In genomic region chr19:53503671-53504344, GRCh38 we compare ENCODE assay signal across 8 cellular contexts. TPM values are rescaled to one million over a fixed set of nuclear protein-coding genes. Genes with fewer than 3 reads are reported as not detected.
DNase-seq lines count a peak whose midpoint lies in the region; ATAC-seq, FAIRE-seq and TF ChIP-seq lines count a peak whose summit lies in the region.
"Not testable (repeated sequence)": the region's sequence is repeated elsewhere in the genome, so short reads cannot be mapped to it uniquely, and the experiment has no call there.

No MANE protein-coding gene starts in this region.

- H4K91ac ChIP-seq in neuronal stem cell (ENCODE audit: low read depth, low read length, poor library complexity): not testable (repeated sequence)

- not testable (repeated sequence) for H3K14ac ChIP-seq in neuronal stem cell (ENCODE audit: low read length)

- H3K4ac ChIP-seq in neuronal stem cell (ENCODE audit: low read length): not testable (repeated sequence)

- not testable (repeated sequence) for H4K8ac ChIP-seq in neuronal stem cell (ENCODE audit: low read depth, low read length)

- no CpG with 5 or more reads among the region's 14 CpGs for WGBS in neuronal stem cell (ENCODE audit: extremely low coverage in 2 of 2, insufficient read length in 2 of 2, insufficient replicate concordance in 1 of 2), 2 donors
- 8% methylated on average over 6 of the region's 14 CpGs; no CpG with 5 or more reads in 1 of the 2 donors for WGBS in upper lobe of left lung, 2 donors

- H3K79me1 ChIP-seq in neuronal stem cell (ENCODE audit: low read depth, low read length): not testable (repeated sequence)

- H3K18ac ChIP-seq in neuronal stem cell (ENCODE audit: low read length): not testable (repeated sequence)

- not testable (repeated sequence) for H2BK5ac ChIP-seq in neuronal stem cell (ENCODE audit: low read length)

- not testable (repeated sequence) for H2BK15ac ChIP-seq in neuronal stem cell (ENCODE audit: low read length)

- not testable (repeated sequence) for H3K4me3 Mint-ChIP-seq in astrocyte (ENCODE audit: unreplicated experiment)

- not testable (repeated sequence) for H4K20me1 ChIP-seq in DND-41 (ENCODE audit: insufficient read depth, low read length); astrocyte (ENCODE audit: insufficient read depth, low read length)

- H3K27me3 Mint-ChIP-seq in astrocyte (ENCODE audit: low read depth, unreplicated experiment): not testable (repeated sequence)

- H3K23ac ChIP-seq in neuronal stem cell (ENCODE audit: low read depth, low read length, poor library complexity): not testable (repeated sequence)

- H3K27me3 ChIP-seq in DND-41 (ENCODE audit: insufficient read depth, low read length, poor library complexity); astrocyte (ENCODE audit: insufficient read depth, low read length); neuronal stem cell (ENCODE audit: control insufficient read depth in 3 of 3, insufficient read depth in 3 of 3, low read depth in 1 of 3, low read length in 3 of 3); upper lobe of left lung: not testable (repeated sequence)

- TF ChIP-seq EP300 in upper lobe of left lung (IDR thresholded peaks at IDR 0.05): not testable (repeated sequence)

- not testable (repeated sequence) for H2AFZ ChIP-seq in DND-41 (ENCODE audit: low read depth, low read length); astrocyte (ENCODE audit: low read depth, low read length)
- peak overlapping the region; percentile 76 for H2AFZ ChIP-seq in neuronal stem cell (ENCODE audit: low read length)

- DNase-seq in DND-41; astrocyte (ENCODE audit: low read depth); neuronal stem cell (ENCODE audit: low spot score); upper lobe of left lung: not testable (repeated sequence)
- DNase-seq in NCI-H1417 (lab: John Stamatoyannopoulos, UW) (peak; percentile 17 to 70 (median 19)), NCI-H748 treated with DMSO at 0.1 percent for 48 hours (lab: John Stamatoyannopoulos, UW) (peak; percentile 55), head of caudate nucleus (peak in 25 of 42 donors; percentile 14 to 73 (median 36)), left kidney (ENCODE audit: low read depth, low spot score) (peak; percentile 27)

- H3K9me3 ChIP-seq in DND-41 (ENCODE audit: insufficient read depth, low read length, severe bottlenecking); astrocyte (ENCODE audit: insufficient read depth, low read depth, low read length); neuronal stem cell (replicated peaks in 1 of 2; ENCODE audit: control insufficient read depth in 2 of 2, insufficient read depth in 1 of 2, low read depth in 1 of 2, low read length in 2 of 2); upper lobe of left lung: not testable (repeated sequence)

- TF ChIP-seq CTCF in DND-41 (IDR thresholded peaks at IDR 0.05; ENCODE audit: borderline replicate concordance, extremely low read depth, low read length, poor library complexity, severe bottlenecking): peak; percentile 23
- TF ChIP-seq CTCF in astrocyte (IDR thresholded peaks at IDR 0.05; ENCODE audit: insufficient read depth, low read depth, low read length); upper lobe of left lung (IDR thresholded peaks at IDR 0.05): not testable (repeated sequence)

- H3K4me1 Mint-ChIP-seq in astrocyte (ENCODE audit: low read depth, unreplicated experiment): not testable (repeated sequence)

- H3K4me3 ChIP-seq in DND-41 (ENCODE audit: low read depth in 1 of 2, low read length in 2 of 2); astrocyte (ENCODE audit: insufficient read depth, low read depth, low read length); neuronal stem cell (ENCODE audit: low read length in 2 of 2): not testable (repeated sequence)
- peak overlapping the region in 1 of 4 donors; percentile 40 for H3K4me3 ChIP-seq in upper lobe of left lung

- H3K4me1 ChIP-seq in DND-41 (ENCODE audit: insufficient read depth, low read length); astrocyte (ENCODE audit: insufficient read depth, low read length); neuronal stem cell (ENCODE audit: control insufficient read depth in 2 of 2, insufficient read depth in 1 of 2, low read depth in 1 of 2, low read length in 2 of 2); upper lobe of left lung: not testable (repeated sequence)

- H3K79me2 ChIP-seq in DND-41 (ENCODE audit: insufficient read depth, low read length); astrocyte (ENCODE audit: insufficient read depth, low read length): not testable (repeated sequence)

- not testable (repeated sequence) for H3K27ac Mint-ChIP-seq in astrocyte (ENCODE audit: unreplicated experiment)

- H2BK120ac ChIP-seq in neuronal stem cell (ENCODE audit: low read depth, low read length): not testable (repeated sequence)

- not testable (repeated sequence) for ATAC-seq in DND-41 (ENCODE audit: insufficient read depth, low read depth)
- peak; percentile 21 to 65 for ATAC-seq in upper lobe of left lung (ENCODE audit: low FRiP score in 2 of 2)

- H2AK5ac ChIP-seq in neuronal stem cell (ENCODE audit: low read depth, low read length): not testable (repeated sequence)

- not testable (repeated sequence) for H3K9ac ChIP-seq in DND-41 (ENCODE audit: low read depth, low read length); astrocyte (ENCODE audit: low read length); neuronal stem cell (ENCODE audit: low read depth, low read length, poor library complexity)

- not testable (repeated sequence) for H3K36me3 ChIP-seq in DND-41 (ENCODE audit: insufficient read depth, low read length); astrocyte (ENCODE audit: insufficient read depth, low read length); neuronal stem cell (replicated peaks in 1 of 2; ENCODE audit: control insufficient read depth in 2 of 2, insufficient read depth in 2 of 2, low read length in 2 of 2); upper lobe of left lung

- intact Hi-C loops in head of caudate nucleus (cut with DNase I): not testable (repeated sequence)

- TF ChIP-seq POLR2A in upper lobe of left lung (IDR thresholded peaks at IDR 0.05): not testable (repeated sequence)

- H3K36me3 Mint-ChIP-seq in astrocyte (ENCODE audit: low read depth, unreplicated experiment): not testable (repeated sequence)

- not testable (repeated sequence) for H3K27ac ChIP-seq in DND-41 (ENCODE audit: low read length); astrocyte (ENCODE audit: low read depth, low read length); neuronal stem cell (replicated peaks; ENCODE audit: low read length)
- H3K27ac ChIP-seq in upper lobe of left lung: peak overlapping the region in 1 of 4 donors; percentile 30

- FAIRE-seq in astrocyte (lab: Jason Lieb, UNC): peak; percentile 58

- H3K9me3 Mint-ChIP-seq in astrocyte (ENCODE audit: unreplicated experiment): not testable (repeated sequence)

- H2BK12ac ChIP-seq in neuronal stem cell (ENCODE audit: low read length): not testable (repeated sequence)

- not testable (repeated sequence) for H3K4me2 ChIP-seq in DND-41 (ENCODE audit: insufficient read depth, low read length); astrocyte (ENCODE audit: low read length); neuronal stem cell (ENCODE audit: insufficient read depth, low read length, poor library complexity, severe bottlenecking)

RNA-seq across cellular contexts. Expression of gene ZNF331, which starts 34.1 kb away (rescaled TPM):
- total RNA-seq in astrocyte (4.8 and 5.1 TPM in 2 replicates), upper lobe of left lung (10 to 100 TPM; 26.3 to 80.0 (median 47.1) TPM)
- 22.4 TPM for polyA plus RNA-seq in neuronal stem cell (2013, experiment 1 of 2)
- polyA plus RNA-seq in neuronal stem cell (2013, experiment 2 of 2): 23.2 TPM

RNA-seq across cellular contexts. Expression of gene ZNF813, which starts 36.3 kb away (rescaled TPM):
- total RNA-seq in astrocyte (3.7 and 4.1 TPM in 2 replicates), upper lobe of left lung (1 to 10 TPM; 2.2 to 8.4 (median 3.1) TPM)
- 7.3 TPM for polyA plus RNA-seq in neuronal stem cell (2013, experiment 1 of 2)
- 8.5 TPM for polyA plus RNA-seq in neuronal stem cell (2013, experiment 2 of 2)
